ENCODE assay signal across 8 cellular contexts in genomic region chr17:44203731-44204452, GRCh38. TPM values are rescaled to one million over a fixed set of nuclear protein-coding genes. Genes with fewer than 3 reads are reported as not detected.
DNase-seq lines count a peak whose midpoint lies in the region; ATAC-seq and TF ChIP-seq lines count a peak whose summit lies in the region.

No MANE protein-coding gene starts in this region.

- peaks cover 17 to 46% (median 27%) of the 10 kb centered on the region in 3 donors for H3K4me1 ChIP-seq in esophagus squamous epithelium
- H3K4me1 ChIP-seq in gastrocnemius medialis, result peaks cover 0 to 6% of the 10 kb centered on the region in 2 donors

- H3K9me3 ChIP-seq in esophagus squamous epithelium, result no peaks in the 10 kb centered on the region
- no peaks in the 10 kb centered on the region for H3K9me3 ChIP-seq in gastrocnemius medialis

- 46 to 53% methylated on average over 9 of the region's 9 CpGs for WGBS in esophagus squamous epithelium, 2 donors

- H3K27me3 ChIP-seq in esophagus squamous epithelium (no peaks in the 10 kb centered on the region), gastrocnemius medialis (no peaks in the 10 kb centered on the region)

- H3K4me3 ChIP-seq in AG10803 (ENCODE audit: low read length), result no peak overlapping the region
- no peak overlapping the region for H3K4me3 ChIP-seq in GM12865 (ENCODE audit: low read depth, low read length)
- H3K4me3 ChIP-seq in esophagus squamous epithelium, result no peak overlapping the region
- H3K4me3 ChIP-seq in gastrocnemius medialis, result no peak overlapping the region

- in situ Hi-C loops in gastrocnemius medialis (cut with MboI; ENCODE audit: low sequenced_read_pairs in 4 of 4), result loop anchor here (5.0 to 25.0 kb wide), 4 partner anchors 123 to 308 kb away; partner anchors contain the start of gene GPATCH8 (in 3 of the 4)

- H3K27ac ChIP-seq in esophagus squamous epithelium, result peak overlapping the region; percentile 6 to 44 (median 20)
- no peak overlapping the region for H3K27ac ChIP-seq in gastrocnemius medialis

- TF ChIP-seq POLR2A in esophagus squamous epithelium (IDR thresholded peaks at IDR 0.05), result no peak
- no peak for TF ChIP-seq POLR2A in gastrocnemius medialis (IDR thresholded peaks at IDR 0.05)

- ATAC-seq in gastrocnemius medialis (no peak), GM19395 (IDR thresholded peaks at IDR 0.05; ENCODE audit: unreplicated experiment) (no peak), HG02610 (IDR thresholded peaks at IDR 0.05; ENCODE audit: unreplicated experiment) (no peak)

- H3K36me3 ChIP-seq in esophagus squamous epithelium (peaks cover 0 to 35% (median 13%) of the 10 kb centered on the region in 3 donors), gastrocnemius medialis (peaks cover 0 to 24% of the 10 kb centered on the region in 2 donors)

- TF ChIP-seq CTCF in AG10803 (conservative IDR thresholded peaks at IDR 0.05; ENCODE audit: low read length), result peak; percentile 81
- peak; percentile 77 for TF ChIP-seq CTCF in GM12865 (IDR thresholded peaks at IDR 0.05; ENCODE audit: insufficient read depth, low read depth, low read length, missing control alignments)
- TF ChIP-seq CTCF in esophagus squamous epithelium (IDR thresholded peaks at IDR 0.05), result peak in 5 of 6 experiments; percentile 44 to 71 (median 56)
- peak; percentile 9 to 49 (median 42) for TF ChIP-seq CTCF in gastrocnemius medialis (IDR thresholded peaks at IDR 0.05 in 4 of 5, conservative IDR thresholded peaks at IDR 0.05 in 1 of 5)

- DNase-seq in AG10803 (ENCODE audit: low read depth), result peak; percentile 49
- peak; percentile 86 for DNase-seq in GM12865 (ENCODE audit: low read depth)
- DNase-seq in NCI-H446 treated with DMSO at 0.1 percent for 48 hours (lab: John Stamatoyannopoulos, UW), result peak; percentile 14
- peak; percentile 63 to 72 for DNase-seq in activated CD4-positive, alpha-beta T cell treated with anti-CD3 and anti-CD28 coated beads, Interleukin-2, amount 50 U/mL, for 48 hours
- DNase-seq in esophagus squamous epithelium (lab: John Stamatoyannopoulos, UW), result no peak
- no peak for DNase-seq in gastrocnemius medialis

- intact Hi-C loops in esophagus squamous epithelium (cut with DNase I), result loop anchor here (10.0 kb wide), 1 partner anchor 301 kb away; the partner anchor contains the start of gene GPATCH8
- intact Hi-C loops in gastrocnemius medialis (cut with DNase I; ENCODE audit: low total_unique reads), result no loop called here

RNA-seq across cellular contexts. Expression of gene ATXN7L3, which starts 4.2 kb away (rescaled TPM):
- total RNA-seq in esophagus squamous epithelium (10 to 100 TPM; 37.7 to 47.3 (median 44.0) TPM), gastrocnemius medialis (10 to 100 TPM; 39.3 to 46.0 (median 40.6) TPM)

RNA-seq across cellular contexts. Expression of gene UBTF, which starts 15.6 kb away (rescaled TPM):
- total RNA-seq in esophagus squamous epithelium, result 10 to 100 TPM; 38.9 to 57.4 (median 51.0) TPM
- total RNA-seq in gastrocnemius medialis, result 10 to 100 TPM; 36.2 to 64.3 (median 46.0) TPM

RNA-seq across cellular contexts. Expression of gene TMUB2, which starts 17.1 kb away (rescaled TPM):
- total RNA-seq in esophagus squamous epithelium, result 10 to 100 TPM; 14.6 to 25.5 (median 21.6) TPM
- 10 to 100 TPM; 25.6 to 34.7 (median 27.4) TPM for total RNA-seq in gastrocnemius medialis

RNA-seq across cellular contexts. Expression of gene ASB16, which starts 33.4 kb away (rescaled TPM):
- total RNA-seq in esophagus squamous epithelium, result under 1 TPM in 1 of 4 donors, not detected in 3; 0.11 TPM
- total RNA-seq in gastrocnemius medialis, result 100 to 1,000 TPM in 1 of 4 donors, 10 to 100 TPM in 3; 13.2 to 134 (median 34.2) TPM

Comparison
In these comparisons a context has a peak if more than half of its experiments do, and no peak if none do; other contexts are left out.
1. DNase-seq: peak in AG10803 (single experiment), GM12865 (single experiment), NCI-H446 treated with DMSO at 0.1 percent for 48 hours (single experiment) and activated CD4-positive, alpha-beta T cell treated with anti-CD3 and anti-CD28 coated beads, Interleukin-2, amount 50 U/mL, for 48 hours (2 of 2); none in esophagus squamous epithelium (single experiment) and gastrocnemius medialis (0 of 2).
2. H3K27ac ChIP-seq: peak in esophagus squamous epithelium (4 of 4); none in gastrocnemius medialis (0 of 4).
3. Peak in every context shown above with its lines, with median percentiles within 50 percentile points of each other: CTCF ChIP-seq.